Comparison of ENCODE assay signal across 9 cellular contexts in genomic region chrX:10620121-10620699, GRCh38. TPM values are rescaled to one million over a fixed set of nuclear protein-coding genes. Genes with fewer than 3 reads are reported as not detected.
A peak's percentile ranks its signal among the peaks of the same experiment; 100 is the strongest.
DNase-seq lines count a peak whose midpoint lies in the region; ATAC-seq, FAIRE-seq and TF ChIP-seq lines count a peak whose summit lies in the region.
"Had no signal": no experiment of that assay in that cellular context is flagged by ENCODE, and none has a peak within 500 bp of the region (broad histone marks: within the 10 kb centered on the region; RNA-seq: fewer than 3 reads in every experiment).

MID1 (minus strand) TSS chrX:10620585; CDS start chrX:10567547, 53,038 bp downstream.

- H3K27me3 Mint-ChIP-seq in activated CD8-positive, alpha-beta T cell treated with anti-CD3 and anti-CD28 coated beads, Interleukin-2, amount 10 ng/mL, durations not matched to agents 7 days and 5 days (ENCODE audit: low read depth): peaks cover 27% of the 10 kb centered on the region
- no peaks in the 10 kb centered on the region for H3K27me3 Mint-ChIP-seq in nephron (ENCODE audit: low read depth)

- POLR2A ChIA-PET in activated CD8-positive, alpha-beta T cell treated with anti-CD3 and anti-CD28 coated beads, Interleukin-2, amount 10 ng/mL, durations not matched to agents 7 days and 5 days (lab: Charles Lee): no interaction called here

- H3K4me3 Mint-ChIP-seq in activated CD8-positive, alpha-beta T cell treated with anti-CD3 and anti-CD28 coated beads, Interleukin-2, amount 10 ng/mL, durations not matched to agents 7 days and 5 days: peak within 1 kb of the TSS; percentile 40
- H3K4me3 Mint-ChIP-seq in nephron: peak within 1 kb of the TSS; percentile 87 to 97 (median 96)

- no peaks in the 10 kb centered on the region for H3K27me3 ChIP-seq in foreskin keratinocyte

- H3K36me3 Mint-ChIP-seq in activated CD8-positive, alpha-beta T cell treated with anti-CD3 and anti-CD28 coated beads, Interleukin-2, amount 10 ng/mL, durations not matched to agents 7 days and 5 days (ENCODE audit: low read depth): no peaks in the 10 kb centered on the region
- no peaks in the 10 kb centered on the region for H3K36me3 Mint-ChIP-seq in nephron (ENCODE audit: low read depth)

- CTCF ChIA-PET in activated CD8-positive, alpha-beta T cell treated with anti-CD3 and anti-CD28 coated beads, Interleukin-2, amount 10 ng/mL, durations not matched to agents 7 days and 5 days (lab: Charles Lee): no interaction called here

- FAIRE-seq in GM12892 (lab: Jason Lieb, UNC): no peak

- no peak within 1 kb of the TSS for H3K27ac Mint-ChIP-seq in activated CD8-positive, alpha-beta T cell treated with anti-CD3 and anti-CD28 coated beads, Interleukin-2, amount 10 ng/mL, durations not matched to agents 7 days and 5 days
- peak within 1 kb of the TSS; percentile 89 to 91 (median 90) for H3K27ac Mint-ChIP-seq in nephron

- H3K4me1 Mint-ChIP-seq in activated CD8-positive, alpha-beta T cell treated with anti-CD3 and anti-CD28 coated beads, Interleukin-2, amount 10 ng/mL, durations not matched to agents 7 days and 5 days (ENCODE audit: low read depth): peaks cover 3% of the 10 kb centered on the region
- H3K4me1 Mint-ChIP-seq in nephron: peaks cover 57% of the 10 kb centered on the region

- H3K4me1 ChIP-seq in foreskin keratinocyte: peaks cover 5% of the 10 kb centered on the region

- DNase-seq in activated CD4-positive, alpha-beta T cell treated with anti-CD3 and anti-CD28 coated beads for 48 hours: peak; percentile 3
- DNase-seq in activated CD4-positive, alpha-beta T cell treated with anti-CD3 and anti-CD28 coated beads for 4 hours: no peak
- DNase-seq in NCI-H146 treated with DMSO at 0.1 percent for 48 hours (lab: John Stamatoyannopoulos, UW; ENCODE audit: unreplicated experiment): peak; percentile 51
- DNase-seq in activated CD8-positive, alpha-beta T cell treated with anti-CD3 and anti-CD28 coated beads, Interleukin-2, amount 10 ng/mL, durations not matched to agents 7 days and 5 days: peak; percentile 21
- DNase-seq in foreskin keratinocyte: peak in 1 of 2 donors; percentile 69
- DNase-seq in GM12892 (ENCODE audit: insufficient read length): no peak
- DNase-seq: DND-41 had no signal

- no peak for TF ChIP-seq POLR2A in GM12892 (IDR thresholded peaks at IDR 0.05; ENCODE audit: low read depth, low read length)

- ATAC-seq in activated CD8-positive, alpha-beta T cell treated with anti-CD3 and anti-CD28 coated beads, Interleukin-2, amount 10 ng/mL, durations not matched to agents 7 days and 5 days: no peak
- peak; percentile 73 for ATAC-seq in foreskin keratinocyte
- no peak for ATAC-seq in GM18907 (IDR thresholded peaks at IDR 0.05; ENCODE audit: unreplicated experiment)

- TF ChIP-seq CTCF in foreskin keratinocyte (conservative IDR thresholded peaks at IDR 0.05) (no peak), nephron (IDR thresholded peaks at IDR 0.05; ENCODE audit: unreplicated experiment in 3 of 3) (no peak)

- peak within 1 kb of the TSS; percentile 79 for H3K27ac ChIP-seq in foreskin keratinocyte

- H3K9me3 Mint-ChIP-seq in activated CD8-positive, alpha-beta T cell treated with anti-CD3 and anti-CD28 coated beads, Interleukin-2, amount 10 ng/mL, durations not matched to agents 7 days and 5 days (ENCODE audit: insufficient read depth): no peaks in the 10 kb centered on the region
- H3K9me3 Mint-ChIP-seq in nephron: no peaks in the 10 kb centered on the region

RNA-seq across cellular contexts. Expression of gene MID1, which starts in this region (rescaled TPM):
- under 1 TPM; 0.11 to 0.23 TPM for total RNA-seq in activated CD8-positive, alpha-beta T cell treated with anti-CD3 and anti-CD28 coated beads, Interleukin-2, amount 10 ng/mL, durations not matched to agents 7 days and 5 days
- 12.6 and 17.6 TPM in 2 replicates for total RNA-seq in foreskin keratinocyte
- polyA plus RNA-seq in foreskin keratinocyte: 2.1 and 3.1 TPM in 2 replicates
- 0.19 TPM for polyA plus RNA-seq in GM12892 (2012; ENCODE audit: missing spikeins)

Comparison
In these comparisons a context has a peak if more than half of its experiments do, and no peak if none do; other contexts are left out.
1. RNA of gene MID1 (total RNA-seq): 12.6 to 17.6 TPM in foreskin keratinocyte; 0.11 to 0.23 TPM in activated CD8-positive, alpha-beta T cell treated with anti-CD3 and anti-CD28 coated beads, Interleukin-2, amount 10 ng/mL, durations not matched to agents 7 days and 5 days; every median in the first group is over 10 times any median in the second.
2. DNase-seq: peak in activated CD4-positive, alpha-beta T cell treated with anti-CD3 and anti-CD28 coated beads for 48 hours (single experiment) and NCI-H146 treated with DMSO at 0.1 percent for 48 hours (single experiment); none in activated CD4-positive, alpha-beta T cell treated with anti-CD3 and anti-CD28 coated beads for 4 hours (0 of 2) and GM12892 (single experiment).
3. Peak in DNase-seq in activated CD8-positive, alpha-beta T cell treated with anti-CD3 and anti-CD28 coated beads, Interleukin-2, amount 10 ng/mL, durations not matched to agents 7 days and 5 days; RNA of the gene not detected or under 1 TPM.